ENCODE assay signal across 18 cellular contexts in the genomic region with DNA sequence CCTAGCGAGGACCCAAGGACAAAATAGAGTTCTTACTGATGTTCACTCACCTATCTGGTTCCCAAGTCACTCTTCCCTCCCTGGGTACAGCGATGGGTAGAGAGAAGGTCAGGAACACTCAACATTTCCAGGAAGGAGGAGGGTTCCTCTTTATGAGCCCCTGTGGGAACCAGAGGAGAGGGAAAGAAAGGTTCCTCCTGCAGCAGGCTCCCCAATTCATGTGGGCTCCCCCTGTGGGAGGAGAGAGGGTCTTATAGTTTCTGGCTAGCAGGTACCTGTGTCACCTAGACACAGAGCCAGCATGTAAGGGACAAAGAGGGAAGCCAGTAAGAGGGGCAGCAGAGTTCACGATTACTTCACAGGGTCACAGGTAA.
"Had no signal": no experiment of that assay in that cellular context is flagged by ENCODE, and none has a peak within 500 bp of the region (broad histone marks: within the 10 kb centered on the region; RNA-seq: fewer than 3 reads in every experiment).

No MANE protein-coding gene starts in this region.

- H3K27ac Mint-ChIP-seq: activated CD4-positive, alpha-beta memory T cell treated with anti-CD3 and anti-CD28 coated beads for 36 hours; activated CD4-positive, alpha-beta T cell treated with anti-CD3 and anti-CD28 coated beads for 36 hours; activated naive CD8-positive, alpha-beta T cell; activated T-helper 1 cell treated with anti-CD3 and anti-CD28 coated beads, Interleukin-12 subunit alpha, Interleukin-12 subunit beta, Interleukin-2, Interleukin-4 antibody, amounts not matched to agents 30 ng/mL and 10 ng/mL and 1 ng/mL, durations not matched to agents 14 hours and 24 hours and 36 hours; mesothelial cell of epicardium; T-helper 1 cell treated with Interleukin-12 subunit alpha and Interleukin-12 subunit beta and Interleukin-4 antibody, amounts not matched to agents 30 μg/mL and 1 μg/mL, for 36 hours had no signal

- H3K27me3 ChIP-seq: dorsolateral prefrontal cortex, tibial artery had no signal

- H3K36me3 Mint-ChIP-seq: activated CD4-positive, alpha-beta memory T cell treated with anti-CD3 and anti-CD28 coated beads for 36 hours; activated naive CD8-positive, alpha-beta T cell had no signal

- H3K4me3 ChIP-seq: dorsolateral prefrontal cortex, tibial artery had no signal

- H3K4me1 Mint-ChIP-seq: activated CD4-positive, alpha-beta T cell treated with anti-CD3 and anti-CD28 coated beads for 36 hours had no signal

- H3K9me3 Mint-ChIP-seq: activated CD4-positive, alpha-beta memory T cell treated with anti-CD3 and anti-CD28 coated beads for 36 hours; activated T-helper 1 cell treated with anti-CD3 and anti-CD28 coated beads, Interleukin-12 subunit alpha, Interleukin-12 subunit beta, Interleukin-2, Interleukin-4 antibody, amounts not matched to agents 30 ng/mL and 10 ng/mL and 1 ng/mL, durations not matched to agents 14 hours and 24 hours and 36 hours; T-helper 1 cell treated with Interleukin-12 subunit alpha and Interleukin-12 subunit beta and Interleukin-4 antibody, amounts not matched to agents 30 μg/mL and 1 μg/mL, for 36 hours had no signal

- H3K4me3 Mint-ChIP-seq: activated CD4-positive, alpha-beta memory T cell treated with anti-CD3 and anti-CD28 coated beads for 36 hours; activated CD4-positive, alpha-beta T cell treated with anti-CD3 and anti-CD28 coated beads for 36 hours; activated naive CD8-positive, alpha-beta T cell; activated T-helper 1 cell treated with anti-CD3 and anti-CD28 coated beads, Interleukin-12 subunit alpha, Interleukin-12 subunit beta, Interleukin-2, Interleukin-4 antibody, amounts not matched to agents 30 ng/mL and 10 ng/mL and 1 ng/mL, durations not matched to agents 14 hours and 24 hours and 36 hours; mesothelial cell of epicardium; nephron progenitor cell; T-helper 1 cell treated with Interleukin-12 subunit alpha and Interleukin-12 subunit beta and Interleukin-4 antibody, amounts not matched to agents 30 μg/mL and 1 μg/mL, for 36 hours had no signal

- H3K27me3 Mint-ChIP-seq: activated CD4-positive, alpha-beta memory T cell treated with anti-CD3 and anti-CD28 coated beads for 36 hours had no signal

- ATAC-seq: activated CD4-positive, alpha-beta T cell treated with anti-CD3 and anti-CD28 coated beads for 36 hours; left lobe of liver had no signal

- DNase-seq: activated CD4-positive, alpha-beta memory T cell treated with anti-CD3 and anti-CD28 coated beads for 36 hours; activated CD4-positive, alpha-beta T cell treated with anti-CD3 and anti-CD28 coated beads for 36 hours; activated T-cell treated with anti-CD3 and anti-CD28 coated beads for 4 hours; amniotic stem cell; dorsolateral prefrontal cortex; erythroblast; foreskin melanocyte; glutamatergic neuron; hippocampal formation; nephron progenitor cell; stimulated activated CD8-positive, alpha-beta memory T cell treated with anti-CD3 and anti-CD28 coated beads, Interleukin-4, amount 100 ng/mL, for 48 hours; stimulated activated naive CD4-positive, alpha-beta T cell treated with Interleukin-2 at 50 U/mL for 16 hours; tibial artery had no signal

- H3K9me3 ChIP-seq: tibial artery had no signal

- H3K27ac ChIP-seq: tibial artery had no signal
